Comparison of ENCODE assay signal across 8 cellular contexts in genomic region chr2:120012363-120012762, GRCh38. TPM values are rescaled to one million over a fixed set of nuclear protein-coding genes. Genes with fewer than 3 reads are reported as not detected.
DNase-seq lines count a peak whose midpoint lies in the region; TF ChIP-seq lines count a peak whose summit lies in the region.

No MANE protein-coding gene starts in this region.

- peak overlapping the region; percentile 36 for H3K27ac Mint-ChIP-seq in osteocyte (ENCODE audit: unreplicated experiment)

- H3K4me3 ChIP-seq in effector memory CD4-positive, alpha-beta T cell (ENCODE audit: insufficient read depth, low read depth, low read length, poor library complexity, severe bottlenecking), result peak overlapping the region; percentile 77

- H3K27me3 ChIP-seq in effector memory CD4-positive, alpha-beta T cell (replicated peaks; ENCODE audit: control insufficient read depth, insufficient read depth, low read length, poor library complexity, severe bottlenecking), result no peaks in the 10 kb centered on the region

- H3K36me3 Mint-ChIP-seq in osteocyte (ENCODE audit: unreplicated experiment), result no peaks in the 10 kb centered on the region

- H3K9me3 ChIP-seq in effector memory CD4-positive, alpha-beta T cell (ENCODE audit: control insufficient read depth, low read length), result no peaks in the 10 kb centered on the region

- no peak for TF ChIP-seq CTCF in osteocyte (IDR thresholded peaks at IDR 0.05)

- peaks cover 5% of the 10 kb centered on the region for H3K4me1 ChIP-seq in effector memory CD4-positive, alpha-beta T cell (ENCODE audit: control insufficient read depth, insufficient read depth, low read length, poor library complexity, severe bottlenecking)

- H3K27me3 Mint-ChIP-seq in osteocyte (ENCODE audit: unreplicated experiment), result no peaks in the 10 kb centered on the region

- no peak overlapping the region for H3K27ac ChIP-seq in effector memory CD4-positive, alpha-beta T cell (ENCODE audit: insufficient read depth, low read length, poor library complexity, severe bottlenecking)

- DNase-seq in D341Med (ENCODE audit: low spot score), result peak; percentile 21
- peak; percentile 46 for DNase-seq in NCI-H2029 (lab: John Stamatoyannopoulos, UW)
- DNase-seq in effector memory CD4-positive, alpha-beta T cell, result no peak
- no peak for DNase-seq in osteocyte (ENCODE audit: extremely low spot score, unreplicated experiment)
- DNase-seq in stimulated activated CD4-positive, alpha-beta T cell treated with anti-CD3 and anti-CD28 coated beads, Interleukin-2, amount 100 ng/mL, for 24 hours, result no peak
- DNase-seq in hypothalamus (lab: John Stamatoyannopoulos, UW), result no peak
- DNase-seq in stimulated activated naive CD4-positive, alpha-beta T cell treated with Interleukin-2 at 50 U/mL for 16 hours (lab: John Stamatoyannopoulos, UW), result no peak
- DNase-seq in AG08395 (ENCODE audit: low spot score), result no peak

- H3K4me3 Mint-ChIP-seq in osteocyte (ENCODE audit: unreplicated experiment), result peak overlapping the region; percentile 63

- H3K9me3 Mint-ChIP-seq in osteocyte (ENCODE audit: unreplicated experiment), result no peaks in the 10 kb centered on the region

- H3K4me1 Mint-ChIP-seq in osteocyte (ENCODE audit: unreplicated experiment), result peaks cover 20% of the 10 kb centered on the region

- H3K36me3 ChIP-seq in effector memory CD4-positive, alpha-beta T cell (ENCODE audit: control insufficient read depth, insufficient read depth, low read length), result no peaks in the 10 kb centered on the region

RNA-seq across cellular contexts. Expression of gene EPB41L5, which starts 0.5 kb away (rescaled TPM):
- total RNA-seq in osteocyte, result 14.9 and 16.2 TPM in 2 replicates

Comparison
In these comparisons a context has a peak if more than half of its experiments do, and no peak if none do; other contexts are left out.
1. DNase-seq: peak in D341Med (single experiment) and NCI-H2029 (single experiment); none in effector memory CD4-positive, alpha-beta T cell (0 of 3), osteocyte (single experiment), stimulated activated CD4-positive, alpha-beta T cell treated with anti-CD3 and anti-CD28 coated beads, Interleukin-2, amount 100 ng/mL, for 24 hours (0 of 2), hypothalamus (0 of 51), stimulated activated naive CD4-positive, alpha-beta T cell treated with Interleukin-2 at 50 U/mL for 16 hours (single experiment) and AG08395 (single experiment).